Comparison of ENCODE assay signal across 24 cellular contexts in genomic region chr7:105027176-105027853, GRCh38. TPM values are rescaled to one million over a fixed set of nuclear protein-coding genes. Genes with fewer than 3 reads are reported as not detected.
DNase-seq lines count a peak whose midpoint lies in the region; ATAC-seq and TF ChIP-seq lines count a peak whose summit lies in the region.
"Had no signal": no experiment of that assay in that cellular context is flagged by ENCODE, and none has a peak within 500 bp of the region (broad histone marks: within the 10 kb centered on the region; RNA-seq: fewer than 3 reads in every experiment).

No MANE protein-coding gene starts in this region.

- no peaks in the 10 kb centered on the region for H3K27me3 ChIP-seq in OCI-LY3 (ENCODE audit: low read depth, low read length)
- H3K27me3 ChIP-seq in transverse colon = no peaks in the 10 kb centered on the region
- H3K27me3 ChIP-seq: ascending aorta, SJCRH30, suprapubic skin had no signal

- H3K4me3 Mint-ChIP-seq in natural killer cell = peak overlapping the region; percentile 11
- H3K4me3 Mint-ChIP-seq in natural killer cell treated with Interleukin-12 subunit alpha and Interleukin-12 subunit beta and Interleukin-15 and Interleukin-18, amount 100 ng/mL, for 72 hours = no peak overlapping the region
- peak overlapping the region; percentile 29 to 77 for H3K4me3 Mint-ChIP-seq in effector memory CD8-positive, alpha-beta T cell
- H3K4me3 Mint-ChIP-seq: activated CD8-positive, alpha-beta memory T cell treated with anti-CD3 and anti-CD28 coated beads, Interleukin-2, amount 10 ng/mL, durations not matched to agents 7 days and 5 days; T-helper 2 cell treated with Interferon-gamma antibody and Interleukin-4, amounts not matched to agents 5 μg/mL and 100 μg/mL, for 36 hours had no signal

- peak in 1 of 3 donors; percentile 14 for ATAC-seq in natural killer cell
- ATAC-seq in natural killer cell treated with Interleukin-12 subunit alpha and Interleukin-12 subunit beta and Interleukin-15 and Interleukin-18, amount 100 ng/mL, for 72 hours = no peak
- ATAC-seq in effector memory CD8-positive, alpha-beta T cell (replicated peaks) = peak; percentile 11
- no peak for ATAC-seq in GM19023 (IDR thresholded peaks at IDR 0.05; ENCODE audit: unreplicated experiment)
- ATAC-seq: activated CD8-positive, alpha-beta memory T cell treated with anti-CD3 and anti-CD28 coated beads, Interleukin-2, amount 10 ng/mL, durations not matched to agents 7 days and 5 days; left cardiac atrium had no signal

- CTCF ChIA-PET in RWPE1 (lab: Yijun Ruan, JAX) = interaction anchor here (0.6 to 0.9 kb wide), 2 partner anchors 46 to 370 kb away, joined by 3 read pairs; no protein-coding TSS in a partner anchor

- peaks cover 33% of the 10 kb centered on the region for H3K4me1 ChIP-seq in OCI-LY3 (ENCODE audit: low read length)
- H3K4me1 ChIP-seq in transverse colon = peaks cover 36 to 79% (median 61%) of the 10 kb centered on the region in 4 donors

- no peak for DNase-seq in natural killer cell
- DNase-seq in natural killer cell treated with Interleukin-12 subunit alpha and Interleukin-12 subunit beta and Interleukin-15 and Interleukin-18, amount 100 ng/mL, for 72 hours (ENCODE audit: low spot score) = no peak
- DNase-seq in effector memory CD8-positive, alpha-beta T cell = no peak
- no peak for DNase-seq in transverse colon
- DNase-seq in NAMALWA (ENCODE audit: low spot score) = no peak
- DNase-seq in RWPE1 (ENCODE audit: low spot score) = no peak
- DNase-seq: activated CD8-positive, alpha-beta memory T cell treated with anti-CD3 and anti-CD28 coated beads, Interleukin-2, amount 10 ng/mL, durations not matched to agents 7 days and 5 days; activated gamma-delta T cell; cerebellar nuclear complex; COR-L47; effector memory CD4-positive, alpha-beta T cell; EL; left cardiac atrium; NCI-H1092 treated with DMSO at 0.1 percent for 48 hours; NCI-H524; OCI-M1; SJCRH30; stimulated activated CD4-positive, alpha-beta T cell treated with anti-CD3 and anti-CD28 coated beads, Interleukin-4, amount 100 ng/mL, for 24 hours had no signal

- no peaks in the 10 kb centered on the region for H3K9me3 Mint-ChIP-seq in natural killer cell
- peaks cover 3% of the 10 kb centered on the region for H3K9me3 Mint-ChIP-seq in natural killer cell treated with Interleukin-12 subunit alpha and Interleukin-12 subunit beta and Interleukin-15 and Interleukin-18, amount 100 ng/mL, for 72 hours
- no peaks in the 10 kb centered on the region for H3K9me3 Mint-ChIP-seq in effector memory CD8-positive, alpha-beta T cell
- H3K9me3 Mint-ChIP-seq: T-helper 2 cell treated with Interferon-gamma antibody and Interleukin-4, amounts not matched to agents 5 μg/mL and 100 μg/mL, for 36 hours had no signal

- H2AFZ ChIP-seq in OCI-LY3 (ENCODE audit: low read depth, low read length) = no peak overlapping the region

- in situ Hi-C loops in transverse colon (cut with MboI; ENCODE audit: low pct_ligation_motif_present in 1 of 4, low pct_unique_long_range_greater_than_20kb in 1 of 4, low sequenced_read_pairs in 3 of 4) = no loop called here

- no peaks in the 10 kb centered on the region for H3K36me3 Mint-ChIP-seq in natural killer cell
- H3K36me3 Mint-ChIP-seq in natural killer cell treated with Interleukin-12 subunit alpha and Interleukin-12 subunit beta and Interleukin-15 and Interleukin-18, amount 100 ng/mL, for 72 hours = no peaks in the 10 kb centered on the region
- H3K36me3 Mint-ChIP-seq in effector memory CD8-positive, alpha-beta T cell (ENCODE audit: insufficient read depth) = peaks cover 55% of the 10 kb centered on the region

- H3K9me3 ChIP-seq in OCI-LY3 (ENCODE audit: insufficient read depth, low read length) (no peaks in the 10 kb centered on the region), transverse colon (no peaks in the 10 kb centered on the region)
- H3K9me3 ChIP-seq: ascending aorta, SJCRH30, suprapubic skin had no signal

- no peak overlapping the region for H3K4me3 ChIP-seq in OCI-LY3 (ENCODE audit: low read length)
- H3K4me3 ChIP-seq in transverse colon = no peak overlapping the region
- H3K4me3 ChIP-seq: SJCRH30, suprapubic skin had no signal

- peaks cover 100% of the 10 kb centered on the region for H3K79me2 ChIP-seq in OCI-LY3 (ENCODE audit: low read length)

- no peak overlapping the region for H3K27ac ChIP-seq in OCI-LY3 (ENCODE audit: low read length)
- H3K27ac ChIP-seq in transverse colon = peak overlapping the region in 3 of 4 donors; percentile 15 to 38 (median 31)
- H3K27ac ChIP-seq in RWPE1 = no peak overlapping the region
- H3K27ac ChIP-seq: ascending aorta, KMS-11, SJCRH30, suprapubic skin had no signal

- POLR2A ChIA-PET in RWPE1 (lab: Yijun Ruan, JAX; ENCODE audit: low non-redundant PET) = no interaction called here

- peak overlapping the region in 1 of 2 donors; percentile 84 for H3K27ac Mint-ChIP-seq in natural killer cell
- no peak overlapping the region for H3K27ac Mint-ChIP-seq in natural killer cell treated with Interleukin-12 subunit alpha and Interleukin-12 subunit beta and Interleukin-15 and Interleukin-18, amount 100 ng/mL, for 72 hours
- peak overlapping the region in 1 of 2 donors; percentile 9 for H3K27ac Mint-ChIP-seq in effector memory CD8-positive, alpha-beta T cell
- H3K27ac Mint-ChIP-seq: activated CD8-positive, alpha-beta memory T cell treated with anti-CD3 and anti-CD28 coated beads, Interleukin-2, amount 10 ng/mL, durations not matched to agents 7 days and 5 days; T-helper 2 cell treated with Interferon-gamma antibody and Interleukin-4, amounts not matched to agents 5 μg/mL and 100 μg/mL, for 36 hours had no signal

- peaks cover 95% of the 10 kb centered on the region for H4K20me1 ChIP-seq in OCI-LY3 (ENCODE audit: insufficient read depth, low read length)

- no peak for TF ChIP-seq CTCF in natural killer cell (IDR thresholded peaks at IDR 0.05)
- no peak for TF ChIP-seq CTCF in OCI-LY3 (IDR thresholded peaks at IDR 0.05; ENCODE audit: low read depth, low read length)
- no peak for TF ChIP-seq CTCF in transverse colon (IDR thresholded peaks at IDR 0.05)
- TF ChIP-seq CTCF in RWPE1 (conservative IDR thresholded peaks at IDR 0.05; ENCODE audit: low read depth) = no peak

- no peak overlapping the region; the same call in 1 of the 2 replicates for H3K9ac ChIP-seq in OCI-LY3 (ENCODE audit: low read length)
- H3K9ac ChIP-seq: KMS-11 had no signal

- H3K36me3 ChIP-seq in OCI-LY3 (replicated peaks; ENCODE audit: low read depth, low read length) (no peaks in the 10 kb centered on the region), transverse colon (no peaks in the 10 kb centered on the region)
- H3K36me3 ChIP-seq: ascending aorta, SJCRH30, suprapubic skin had no signal

- no peaks in the 10 kb centered on the region for H3K27me3 Mint-ChIP-seq in natural killer cell (ENCODE audit: low read depth in 2 of 2)
- H3K27me3 Mint-ChIP-seq in natural killer cell treated with Interleukin-12 subunit alpha and Interleukin-12 subunit beta and Interleukin-15 and Interleukin-18, amount 100 ng/mL, for 72 hours = no peaks in the 10 kb centered on the region
- H3K27me3 Mint-ChIP-seq in effector memory CD8-positive, alpha-beta T cell = no peaks in the 10 kb centered on the region
- H3K27me3 Mint-ChIP-seq: activated CD8-positive, alpha-beta memory T cell treated with anti-CD3 and anti-CD28 coated beads, Interleukin-2, amount 10 ng/mL, durations not matched to agents 7 days and 5 days had no signal

- intact Hi-C loops in natural killer cell (cut with micrococcal nuclease) = no loop called here
- intact Hi-C loops in transverse colon (cut with DNase I; ENCODE audit: low total_unique reads) = no loop called here

- H3K4me1 Mint-ChIP-seq in natural killer cell = peaks cover 76 to 80% of the 10 kb centered on the region in 2 donors
- H3K4me1 Mint-ChIP-seq in natural killer cell treated with Interleukin-12 subunit alpha and Interleukin-12 subunit beta and Interleukin-15 and Interleukin-18, amount 100 ng/mL, for 72 hours (ENCODE audit: low read depth in 2 of 2) = peaks cover 50 to 66% of the 10 kb centered on the region in 2 donors
- peaks cover 58 to 87% of the 10 kb centered on the region in 2 donors for H3K4me1 Mint-ChIP-seq in effector memory CD8-positive, alpha-beta T cell (ENCODE audit: low read depth in 2 of 2)

- WGBS in transverse colon (ENCODE audit: low coverage in 1 of 2), 2 donors = 25 to 36% methylated on average over 2 of the region's 2 CpGs

- peak overlapping the region; percentile 42 for H3K4me2 ChIP-seq in OCI-LY3 (ENCODE audit: low read length)
- H3K4me2 ChIP-seq: KMS-11 had no signal

- TF ChIP-seq EP300 in transverse colon (IDR thresholded peaks at IDR 0.05; ENCODE audit: low read depth) = no peak

- TF ChIP-seq POLR2A in transverse colon (IDR thresholded peaks at IDR 0.05) = no peak

RNA-seq across cellular contexts. Expression of gene KMT2E, which starts 13.3 kb away (rescaled TPM):
- total RNA-seq in natural killer cell (100 to 1,000 TPM; 272 to 353 (median 345) TPM), transverse colon (100 to 1,000 TPM in 3 of 4 donors, 10 to 100 TPM in 1; 86.8 to 362 (median 178) TPM)
- total RNA-seq in natural killer cell treated with Interleukin-12 subunit alpha and Interleukin-12 subunit beta and Interleukin-15 and Interleukin-18, amount 100 ng/mL, for 72 hours = 100 to 1,000 TPM; 152 to 172 TPM

Comparison
In these comparisons a context has a peak if more than half of its experiments do, and no peak if none do; other contexts are left out.
1. H3K27ac ChIP-seq: peak in transverse colon (3 of 4); none in OCI-LY3 (single experiment) and RWPE1 (single experiment).